8 cellular contexts compared by ENCODE assay signal in the genomic region with DNA sequence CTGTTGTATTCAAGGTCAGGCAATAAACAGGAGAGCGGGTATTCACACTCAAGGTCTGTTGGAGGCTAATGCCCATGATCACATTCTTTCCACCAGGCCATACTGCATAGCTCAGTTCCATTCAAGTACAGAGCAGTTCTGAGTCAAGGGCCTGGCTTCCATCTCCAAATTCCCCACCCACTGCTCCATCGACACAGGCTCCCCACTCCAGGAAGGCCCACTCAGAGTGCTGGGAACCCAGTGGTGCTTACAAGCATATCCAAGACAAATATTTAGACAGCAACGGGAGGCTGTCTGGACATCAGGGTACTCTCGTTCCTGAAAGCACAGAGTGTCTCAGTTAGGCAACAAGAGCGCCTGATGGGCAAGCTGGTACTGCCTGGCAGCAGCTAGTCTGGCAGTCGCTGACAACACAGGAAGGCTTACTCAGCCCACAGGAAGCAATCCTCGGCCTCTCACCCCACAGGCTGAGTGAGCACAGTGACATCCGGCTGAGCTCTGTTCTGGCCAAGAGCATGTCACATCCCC. TPM values are rescaled to one million over a fixed set of nuclear protein-coding genes. Genes with fewer than 3 reads are reported as not detected.
DNase-seq lines count a peak whose midpoint lies in the region; ATAC-seq, FAIRE-seq and TF ChIP-seq lines count a peak whose summit lies in the region.

No MANE protein-coding gene starts in this region.

- TF ChIP-seq EP300 in A549 (IDR thresholded peaks at IDR 0.05): no peak

- TF ChIP-seq POLR2A in A549 (IDR thresholded peaks at IDR 0.05; ENCODE audit: low read length): no peak

- peak; percentile 92 to 94 for ATAC-seq in A549
- ATAC-seq in GM21717 (IDR thresholded peaks at IDR 0.05; ENCODE audit: unreplicated experiment): peak; percentile 61
- ATAC-seq in thoracic aorta (ENCODE audit: insufficient number of reproducible peaks, low FRiP score, low read depth): peak; percentile 98

- H3K27me3 ChIP-seq in thoracic aorta (replicated peaks; ENCODE audit: insufficient read depth): no peaks in the 10 kb centered on the region

- H3K4me3 ChIP-seq in A549 (no peak overlapping the region), thoracic aorta (no peak overlapping the region)

- no peak for FAIRE-seq in A549 (lab: Jason Lieb, UNC)
- peak; percentile 31 for FAIRE-seq in RCC 7860 (lab: Jason Lieb, UNC)
- FAIRE-seq in frontal cortex (lab: Jason Lieb, UNC): no peak
- no peak for FAIRE-seq in D721Med (lab: Jason Lieb, UNC)

- TF ChIP-seq RAD21 in A549 (conservative IDR thresholded peaks at IDR 0.05 in 1 of 2, IDR thresholded peaks at IDR 0.05 in 1 of 2): no peak

- H3K4me1 ChIP-seq in A549: peaks cover 31% of the 10 kb centered on the region
- peaks cover 17 to 21% of the 10 kb centered on the region in 2 donors for H3K4me1 ChIP-seq in thoracic aorta (ENCODE audit: control insufficient read depth in 1 of 2, low read depth in 2 of 2)

- peak overlapping the region; percentile 77 to 80; a peak in 5 of 6 replicates for H3K27ac ChIP-seq in A549
- peak overlapping the region; percentile 87 for H3K27ac ChIP-seq in thoracic aorta

- POLR2A ChIA-PET in A549 (lab: Yijun Ruan, JAX): interaction anchor here (0.5 to 1.7 kb wide), 4 partner anchors 18 to 87 kb away, joined by 3 to 9 read pairs (median 6); partner anchors contain the start of gene RFFL

- peak; percentile 74 to 82 for DNase-seq in A549 (ENCODE audit: low read depth in 1 of 2, low spot score in 1 of 2)
- peak; percentile 74 for DNase-seq in RCC 7860 (ENCODE audit: low spot score)
- peak; percentile 77 for DNase-seq in activated gamma-delta T cell treated with Interleukin-2 at 50 U/mL for 16 hours
- DNase-seq in frontal cortex (ENCODE audit: low spot score in 2 of 2): peak; percentile 48 to 74
- peak; percentile 99 for DNase-seq in pons (ENCODE audit: low spot score)
- DNase-seq in thoracic aorta (ENCODE audit: low spot score): peak; percentile 86
- no peak for DNase-seq in D721Med (ENCODE audit: insufficient read length, low spot score)

- 27% methylated on average over 7 of the region's 8 CpGs for WGBS in A549 (ENCODE audit: missing lambda C conversion rate)

- no peak for TF ChIP-seq CTCF in A549 (IDR thresholded peaks at IDR 0.05)
- peak; percentile 44 for TF ChIP-seq CTCF in thoracic aorta (IDR thresholded peaks at IDR 0.05)
- TF ChIP-seq CTCF in D721Med (IDR thresholded peaks at IDR 0.05; ENCODE audit: insufficient read depth, missing control alignments): no peak

- H3K36me3 ChIP-seq in thoracic aorta: no peaks in the 10 kb centered on the region

- peak overlapping the region; percentile 46 for H3K4me2 ChIP-seq in A549

- no peaks in the 10 kb centered on the region for H3K9me3 ChIP-seq in A549
- no peaks in the 10 kb centered on the region for H3K9me3 ChIP-seq in thoracic aorta

- CTCF ChIA-PET in A549 (lab: Yijun Ruan, JAX): interaction anchor here (0.6 to 5.8 kb wide), 10 partner anchors 15 to 96 kb away, joined by 3 to 53 read pairs (median 7); partner anchors contain the start of genes LIG3 and RAD51D

TF ChIP-seq in A549, 52 proteins besides CTCF, POLR2A, EP300 and RAD21:
- TF ChIP-seq CEBPB (IDR thresholded peaks at IDR 0.05) (peak in 1 of 2 experiments; percentile 40; a peak in 1 of 4 replicates), FOSL2 (IDR thresholded peaks at IDR 0.05) (no peak), FOSL2 (CRISPR knock-in tag; IDR thresholded peaks at IDR 0.05) (peak; percentile 47), JUNB (IDR thresholded peaks at IDR 0.05) (no peak; the same call in 1 of the 2 replicates), MAFK (IDR thresholded peaks at IDR 0.05; ENCODE audit: partially characterized antibody) (peak; percentile 17), HOXB5 (CRISPR knock-in tag; IDR thresholded peaks at IDR 0.05) (peak; percentile 17; the same call in 1 of the 2 replicates), JUN (IDR thresholded peaks at IDR 0.05) (no peak), FOSB (CRISPR knock-in tag; IDR thresholded peaks at IDR 0.05) (no peak)
- TF ChIP-seq, protein P1, sequence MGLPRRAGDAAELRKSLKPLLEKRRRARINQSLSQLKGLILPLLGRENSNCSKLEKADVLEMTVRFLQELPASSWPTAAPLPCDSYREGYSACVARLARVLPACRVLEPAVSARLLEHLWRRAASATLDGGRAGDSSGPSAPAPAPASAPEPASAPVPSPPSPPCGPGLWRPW (IDR thresholded peaks at IDR 0.05): no peak

RNA-seq across cellular contexts. Expression of gene RFFL, which starts 40.9 kb away (rescaled TPM):
- polyA plus RNA-seq in A549 (2011; rRNA removed) (35.5 and 49.4 TPM in 2 replicates), A549 (2017; fragmentation: RNase III; extraction: RNeasy Plus Mini Kit Qiagen cat#74134 plus additional on column Dnase treatment) (22.7 to 27.0 TPM (median 23.2 TPM) in 3 replicates)
- polyA plus RNA-seq in A549 (2012; cell fraction: cytosol; rRNA removed): 21.0 and 26.9 TPM in 2 replicates
- polyA plus RNA-seq in A549 (2012; cell fraction: nucleus; rRNA removed): 23.1 and 27.0 TPM in 2 replicates
- 130 and 160 TPM in 2 replicates for polyA minus RNA-seq in A549 (2011; rRNA and poly(A)+ RNA removed)
- total RNA-seq in frontal cortex (5.3 TPM), thoracic aorta (10 to 100 TPM; 22.0 to 30.9 TPM)

RNA-seq across cellular contexts. Expression of gene LIG3, which starts 42.3 kb away (rescaled TPM):
- 56.8 and 63.4 TPM in 2 replicates for polyA plus RNA-seq in A549 (2011; rRNA removed)
- polyA plus RNA-seq in A549 (2012; cell fraction: cytosol; rRNA removed): 52.4 and 57.2 TPM in 2 replicates
- polyA plus RNA-seq in A549 (2012; cell fraction: nucleus; rRNA removed): 79.3 and 88.4 TPM in 2 replicates
- polyA plus RNA-seq in A549 (2017; fragmentation: RNase III; extraction: RNeasy Plus Mini Kit Qiagen cat#74134 plus additional on column Dnase treatment): 35.6 to 40.2 TPM (median 36.3 TPM) in 3 replicates
- polyA minus RNA-seq in A549 (2011; rRNA and poly(A)+ RNA removed): 115 and 134 TPM in 2 replicates
- total RNA-seq in frontal cortex: 26.5 TPM
- 10 to 100 TPM; 42.8 to 52.0 TPM for total RNA-seq in thoracic aorta
